1 cellular context compared by ENCODE assay signal in the genomic region with DNA sequence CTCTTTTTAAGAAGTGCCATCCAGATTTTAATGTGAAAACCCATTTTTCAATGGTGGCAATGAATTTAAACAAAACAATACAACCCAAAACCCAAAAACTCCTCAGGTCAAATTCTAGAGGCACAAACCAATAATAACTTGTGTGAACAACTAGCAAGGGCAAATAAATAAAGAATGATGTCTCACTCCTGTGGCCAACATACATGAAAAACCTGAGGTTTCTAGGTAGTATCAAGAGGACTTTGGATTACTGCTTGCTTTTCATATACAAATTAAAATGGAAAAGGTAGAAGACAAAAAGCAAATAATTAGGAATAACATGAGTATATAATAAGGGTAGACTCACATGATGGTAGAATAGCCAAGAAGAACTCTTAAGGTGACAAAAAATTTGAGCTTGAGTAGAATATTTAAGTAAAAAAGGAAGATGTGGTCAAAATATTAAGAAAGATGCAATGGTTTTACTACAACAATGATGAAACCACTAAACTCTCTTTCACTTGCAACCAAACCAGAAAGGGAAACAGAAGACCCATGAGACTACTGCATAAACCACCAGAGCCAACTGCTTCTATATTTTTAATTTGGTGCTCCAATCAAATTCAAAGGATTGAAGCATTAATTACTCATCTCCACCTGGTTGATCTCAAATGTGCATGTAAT.
A peak's percentile ranks its signal among the peaks of the same experiment; 100 is the strongest.
TF ChIP-seq lines count a peak whose summit lies in the region.

No MANE protein-coding gene starts in this region.

TF ChIP-seq in GM12878, 131 proteins besides CTCF, POLR2A, EP300 and RAD21 (continued from another document and continues in another):
- TF ChIP-seq, protein P1, sequence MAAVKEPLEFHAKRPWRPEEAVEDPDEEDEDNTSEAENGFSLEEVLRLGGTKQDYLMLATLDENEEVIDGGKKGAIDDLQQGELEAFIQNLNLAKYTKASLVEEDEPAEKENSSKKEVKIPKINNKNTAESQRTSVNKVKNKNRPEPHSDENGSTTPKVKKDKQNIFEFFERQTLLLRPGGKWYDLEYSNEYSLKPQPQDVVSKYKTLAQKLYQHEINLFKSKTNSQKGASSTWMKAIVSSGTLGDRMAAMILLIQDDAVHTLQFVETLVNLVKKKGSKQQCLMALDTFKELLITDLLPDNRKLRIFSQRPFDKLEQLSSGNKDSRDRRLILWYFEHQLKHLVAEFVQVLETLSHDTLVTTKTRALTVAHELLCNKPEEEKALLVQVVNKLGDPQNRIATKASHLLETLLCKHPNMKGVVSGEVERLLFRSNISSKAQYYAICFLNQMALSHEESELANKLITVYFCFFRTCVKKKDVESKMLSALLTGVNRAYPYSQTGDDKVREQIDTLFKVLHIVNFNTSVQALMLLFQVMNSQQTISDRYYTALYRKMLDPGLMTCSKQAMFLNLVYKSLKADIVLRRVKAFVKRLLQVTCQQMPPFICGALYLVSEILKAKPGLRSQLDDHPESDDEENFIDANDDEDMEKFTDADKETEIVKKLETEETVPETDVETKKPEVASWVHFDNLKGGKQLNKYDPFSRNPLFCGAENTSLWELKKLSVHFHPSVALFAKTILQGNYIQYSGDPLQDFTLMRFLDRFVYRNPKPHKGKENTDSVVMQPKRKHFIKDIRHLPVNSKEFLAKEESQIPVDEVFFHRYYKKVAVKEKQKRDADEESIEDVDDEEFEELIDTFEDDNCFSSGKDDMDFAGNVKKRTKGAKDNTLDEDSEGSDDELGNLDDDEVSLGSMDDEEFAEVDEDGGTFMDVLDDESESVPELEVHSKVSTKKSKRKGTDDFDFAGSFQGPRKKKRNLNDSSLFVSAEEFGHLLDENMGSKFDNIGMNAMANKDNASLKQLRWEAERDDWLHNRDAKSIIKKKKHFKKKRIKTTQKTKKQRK (IDR thresholded peaks at IDR 0.05; ENCODE audit: low read depth, low read length): no peak
- no peak for TF ChIP-seq CEBPB (IDR thresholded peaks at IDR 0.05; ENCODE audit: borderline replicate concordance in 1 of 2, low read depth in 2 of 2, low read length in 2 of 2)
- TF ChIP-seq RB1 (IDR thresholded peaks at IDR 0.05; ENCODE audit: borderline replicate concordance): no peak
- TF ChIP-seq, protein P2, sequence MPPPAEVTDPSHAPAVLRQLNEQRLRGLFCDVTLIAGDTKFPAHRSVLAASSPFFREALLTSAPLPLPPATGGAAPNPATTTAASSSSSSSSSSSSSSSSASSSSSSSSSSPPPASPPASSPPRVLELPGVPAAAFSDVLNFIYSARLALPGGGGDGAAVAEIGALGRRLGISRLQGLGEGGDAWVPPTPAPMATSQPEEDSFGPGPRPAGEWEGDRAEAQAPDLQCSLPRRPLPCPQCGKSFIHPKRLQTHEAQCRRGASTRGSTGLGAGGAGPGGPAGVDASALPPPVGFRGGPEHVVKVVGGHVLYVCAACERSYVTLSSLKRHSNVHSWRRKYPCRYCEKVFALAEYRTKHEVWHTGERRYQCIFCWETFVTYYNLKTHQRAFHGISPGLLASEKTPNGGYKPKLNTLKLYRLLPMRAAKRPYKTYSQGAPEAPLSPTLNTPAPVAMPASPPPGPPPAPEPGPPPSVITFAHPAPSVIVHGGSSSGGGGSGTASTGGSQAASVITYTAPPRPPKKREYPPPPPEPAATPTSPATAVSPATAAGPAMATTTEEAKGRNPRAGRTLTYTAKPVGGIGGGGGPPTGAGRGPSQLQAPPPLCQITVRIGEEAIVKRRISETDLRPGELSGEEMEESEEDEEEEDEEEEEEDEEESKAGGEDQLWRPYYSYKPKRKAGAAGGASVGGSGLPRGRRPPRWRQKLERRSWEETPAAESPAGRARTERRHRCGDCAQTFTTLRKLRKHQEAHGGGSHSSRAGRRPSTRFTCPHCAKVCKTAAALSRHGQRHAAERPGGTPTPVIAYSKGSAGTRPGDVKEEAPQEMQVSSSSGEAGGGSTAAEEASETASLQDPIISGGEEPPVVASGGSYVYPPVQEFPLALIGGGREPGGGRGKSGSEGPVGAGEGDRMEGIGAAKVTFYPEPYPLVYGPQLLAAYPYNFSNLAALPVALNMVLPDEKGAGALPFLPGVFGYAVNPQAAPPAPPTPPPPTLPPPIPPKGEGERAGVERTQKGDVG (CRISPR knock-in tag; IDR thresholded peaks at IDR 0.05): no peak
- peak; percentile 82 for TF ChIP-seq NFIC (IDR thresholded peaks at IDR 0.05; ENCODE audit: low read depth, low read length)
- TF ChIP-seq RAD51 (IDR thresholded peaks at IDR 0.05): peak; percentile 12; the same call in 1 of the 2 replicates
- TF ChIP-seq RCOR1 (conservative IDR thresholded peaks at IDR 0.05; ENCODE audit: low read depth, low read length): no peak
- TF ChIP-seq, protein P3, sequence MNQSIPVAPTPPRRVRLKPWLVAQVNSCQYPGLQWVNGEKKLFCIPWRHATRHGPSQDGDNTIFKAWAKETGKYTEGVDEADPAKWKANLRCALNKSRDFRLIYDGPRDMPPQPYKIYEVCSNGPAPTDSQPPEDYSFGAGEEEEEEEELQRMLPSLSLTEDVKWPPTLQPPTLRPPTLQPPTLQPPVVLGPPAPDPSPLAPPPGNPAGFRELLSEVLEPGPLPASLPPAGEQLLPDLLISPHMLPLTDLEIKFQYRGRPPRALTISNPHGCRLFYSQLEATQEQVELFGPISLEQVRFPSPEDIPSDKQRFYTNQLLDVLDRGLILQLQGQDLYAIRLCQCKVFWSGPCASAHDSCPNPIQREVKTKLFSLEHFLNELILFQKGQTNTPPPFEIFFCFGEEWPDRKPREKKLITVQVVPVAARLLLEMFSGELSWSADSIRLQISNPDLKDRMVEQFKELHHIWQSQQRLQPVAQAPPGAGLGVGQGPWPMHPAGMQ (IDR thresholded peaks at IDR 0.05; ENCODE audit: borderline replicate concordance): no peak
- TF ChIP-seq FOXK2 (IDR thresholded peaks at IDR 0.05): no peak
- TF ChIP-seq SMAD5 (IDR thresholded peaks at IDR 0.05; ENCODE audit: low read depth): no peak
- TF ChIP-seq, protein P4, sequence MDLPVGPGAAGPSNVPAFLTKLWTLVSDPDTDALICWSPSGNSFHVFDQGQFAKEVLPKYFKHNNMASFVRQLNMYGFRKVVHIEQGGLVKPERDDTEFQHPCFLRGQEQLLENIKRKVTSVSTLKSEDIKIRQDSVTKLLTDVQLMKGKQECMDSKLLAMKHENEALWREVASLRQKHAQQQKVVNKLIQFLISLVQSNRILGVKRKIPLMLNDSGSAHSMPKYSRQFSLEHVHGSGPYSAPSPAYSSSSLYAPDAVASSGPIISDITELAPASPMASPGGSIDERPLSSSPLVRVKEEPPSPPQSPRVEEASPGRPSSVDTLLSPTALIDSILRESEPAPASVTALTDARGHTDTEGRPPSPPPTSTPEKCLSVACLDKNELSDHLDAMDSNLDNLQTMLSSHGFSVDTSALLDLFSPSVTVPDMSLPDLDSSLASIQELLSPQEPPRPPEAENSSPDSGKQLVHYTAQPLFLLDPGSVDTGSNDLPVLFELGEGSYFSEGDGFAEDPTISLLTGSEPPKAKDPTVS (IDR thresholded peaks at IDR 0.05; ENCODE audit: low read depth, low read length): no peak
- TF ChIP-seq SPI1 (IDR thresholded peaks at IDR 0.05; ENCODE audit: borderline replicate concordance, insufficient read depth, low read depth, low read length): no peak
- TF ChIP-seq PAX8 (IDR thresholded peaks at IDR 0.05): 0 out of 2 replicates have a peak, but pooled peaks have one; percentile 21
- TF ChIP-seq, protein P5, sequence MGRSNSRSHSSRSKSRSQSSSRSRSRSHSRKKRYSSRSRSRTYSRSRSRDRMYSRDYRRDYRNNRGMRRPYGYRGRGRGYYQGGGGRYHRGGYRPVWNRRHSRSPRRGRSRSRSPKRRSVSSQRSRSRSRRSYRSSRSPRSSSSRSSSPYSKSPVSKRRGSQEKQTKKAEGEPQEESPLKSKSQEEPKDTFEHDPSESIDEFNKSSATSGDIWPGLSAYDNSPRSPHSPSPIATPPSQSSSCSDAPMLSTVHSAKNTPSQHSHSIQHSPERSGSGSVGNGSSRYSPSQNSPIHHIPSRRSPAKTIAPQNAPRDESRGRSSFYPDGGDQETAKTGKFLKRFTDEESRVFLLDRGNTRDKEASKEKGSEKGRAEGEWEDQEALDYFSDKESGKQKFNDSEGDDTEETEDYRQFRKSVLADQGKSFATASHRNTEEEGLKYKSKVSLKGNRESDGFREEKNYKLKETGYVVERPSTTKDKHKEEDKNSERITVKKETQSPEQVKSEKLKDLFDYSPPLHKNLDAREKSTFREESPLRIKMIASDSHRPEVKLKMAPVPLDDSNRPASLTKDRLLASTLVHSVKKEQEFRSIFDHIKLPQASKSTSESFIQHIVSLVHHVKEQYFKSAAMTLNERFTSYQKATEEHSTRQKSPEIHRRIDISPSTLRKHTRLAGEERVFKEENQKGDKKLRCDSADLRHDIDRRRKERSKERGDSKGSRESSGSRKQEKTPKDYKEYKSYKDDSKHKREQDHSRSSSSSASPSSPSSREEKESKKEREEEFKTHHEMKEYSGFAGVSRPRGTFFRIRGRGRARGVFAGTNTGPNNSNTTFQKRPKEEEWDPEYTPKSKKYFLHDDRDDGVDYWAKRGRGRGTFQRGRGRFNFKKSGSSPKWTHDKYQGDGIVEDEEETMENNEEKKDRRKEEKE (IDR thresholded peaks at IDR 0.05): no peak
- no peak for TF ChIP-seq HDAC6 (IDR thresholded peaks at IDR 0.05; ENCODE audit: unreplicated experiment)
- no peak for TF ChIP-seq BACH1 (IDR thresholded peaks at IDR 0.05; ENCODE audit: borderline replicate concordance)
- TF ChIP-seq SIN3A (IDR thresholded peaks at IDR 0.05; ENCODE audit: low read depth, low read length): no peak
- TF ChIP-seq SMC3 (IDR thresholded peaks at IDR 0.05; ENCODE audit: borderline replicate concordance, low read length): no peak
- no peak for TF ChIP-seq IRF4 (IDR thresholded peaks at IDR 0.05; ENCODE audit: low read depth, low read length)
- TF ChIP-seq ZSCAN29 (IDR thresholded peaks at IDR 0.05): no peak
- TF ChIP-seq, protein P6, sequence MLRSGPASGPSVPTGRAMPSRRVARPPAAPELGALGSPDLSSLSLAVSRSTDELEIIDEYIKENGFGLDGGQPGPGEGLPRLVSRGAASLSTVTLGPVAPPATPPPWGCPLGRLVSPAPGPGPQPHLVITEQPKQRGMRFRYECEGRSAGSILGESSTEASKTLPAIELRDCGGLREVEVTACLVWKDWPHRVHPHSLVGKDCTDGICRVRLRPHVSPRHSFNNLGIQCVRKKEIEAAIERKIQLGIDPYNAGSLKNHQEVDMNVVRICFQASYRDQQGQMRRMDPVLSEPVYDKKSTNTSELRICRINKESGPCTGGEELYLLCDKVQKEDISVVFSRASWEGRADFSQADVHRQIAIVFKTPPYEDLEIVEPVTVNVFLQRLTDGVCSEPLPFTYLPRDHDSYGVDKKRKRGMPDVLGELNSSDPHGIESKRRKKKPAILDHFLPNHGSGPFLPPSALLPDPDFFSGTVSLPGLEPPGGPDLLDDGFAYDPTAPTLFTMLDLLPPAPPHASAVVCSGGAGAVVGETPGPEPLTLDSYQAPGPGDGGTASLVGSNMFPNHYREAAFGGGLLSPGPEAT (IDR thresholded peaks at IDR 0.05; ENCODE audit: low read depth): peak; percentile 42; the same call in 1 of the 2 replicates
- peak; percentile 93 for TF ChIP-seq RUNX3 (IDR thresholded peaks at IDR 0.05; ENCODE audit: low read length)
- TF ChIP-seq CREM (IDR thresholded peaks at IDR 0.05; ENCODE audit: low read depth): no peak
- TF ChIP-seq ATF7 (IDR thresholded peaks at IDR 0.05; ENCODE audit: low read depth): peak; percentile 82
- TF ChIP-seq ZNF207 (IDR thresholded peaks at IDR 0.05; ENCODE audit: borderline replicate concordance): no peak
- TF ChIP-seq, protein P7, sequence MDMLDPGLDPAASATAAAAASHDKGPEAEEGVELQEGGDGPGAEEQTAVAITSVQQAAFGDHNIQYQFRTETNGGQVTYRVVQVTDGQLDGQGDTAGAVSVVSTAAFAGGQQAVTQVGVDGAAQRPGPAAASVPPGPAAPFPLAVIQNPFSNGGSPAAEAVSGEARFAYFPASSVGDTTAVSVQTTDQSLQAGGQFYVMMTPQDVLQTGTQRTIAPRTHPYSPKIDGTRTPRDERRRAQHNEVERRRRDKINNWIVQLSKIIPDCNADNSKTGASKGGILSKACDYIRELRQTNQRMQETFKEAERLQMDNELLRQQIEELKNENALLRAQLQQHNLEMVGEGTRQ (IDR thresholded peaks at IDR 0.05; ENCODE audit: borderline replicate concordance, low read depth, low read length): no peak
- TF ChIP-seq MEF2A (IDR thresholded peaks at IDR 0.05; ENCODE audit: insufficient read depth, low read depth, low read length): no peak
- no peak for TF ChIP-seq MYB (IDR thresholded peaks at IDR 0.05; ENCODE audit: borderline replicate concordance, low read depth, low read length)
- TF ChIP-seq ZNF384 (IDR thresholded peaks at IDR 0.05; ENCODE audit: borderline replicate concordance, low read depth, low read length): no peak
- no peak for TF ChIP-seq TARDBP (IDR thresholded peaks at IDR 0.05; ENCODE audit: borderline replicate concordance)
- TF ChIP-seq, protein P8, sequence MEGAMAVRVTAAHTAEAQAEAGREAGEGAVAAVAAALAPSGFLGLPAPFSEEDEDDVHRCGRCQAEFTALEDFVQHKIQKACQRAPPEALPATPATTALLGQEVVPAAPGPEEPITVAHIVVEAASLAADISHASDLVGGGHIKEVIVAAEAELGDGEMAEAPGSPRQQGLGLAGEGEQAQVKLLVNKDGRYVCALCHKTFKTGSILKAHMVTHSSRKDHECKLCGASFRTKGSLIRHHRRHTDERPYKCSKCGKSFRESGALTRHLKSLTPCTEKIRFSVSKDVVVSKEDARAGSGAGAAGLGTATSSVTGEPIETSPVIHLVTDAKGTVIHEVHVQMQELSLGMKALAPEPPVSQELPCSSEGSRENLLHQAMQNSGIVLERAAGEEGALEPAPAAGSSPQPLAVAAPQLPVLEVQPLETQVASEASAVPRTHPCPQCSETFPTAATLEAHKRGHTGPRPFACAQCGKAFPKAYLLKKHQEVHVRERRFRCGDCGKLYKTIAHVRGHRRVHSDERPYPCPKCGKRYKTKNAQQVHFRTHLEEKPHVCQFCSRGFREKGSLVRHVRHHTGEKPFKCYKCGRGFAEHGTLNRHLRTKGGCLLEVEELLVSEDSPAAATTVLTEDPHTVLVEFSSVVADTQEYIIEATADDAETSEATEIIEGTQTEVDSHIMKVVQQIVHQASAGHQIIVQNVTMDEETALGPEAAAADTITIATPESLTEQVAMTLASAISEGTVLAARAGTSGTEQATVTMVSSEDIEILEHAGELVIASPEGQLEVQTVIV (IDR thresholded peaks at IDR 0.05; ENCODE audit: borderline replicate concordance, partially characterized antibody): no peak
- TF ChIP-seq EED (IDR thresholded peaks at IDR 0.05; ENCODE audit: low read depth): no peak
- TF ChIP-seq SIX5 (IDR thresholded peaks at IDR 0.05; ENCODE audit: low read depth, low read length, severe bottlenecking): no peak
- TF ChIP-seq ZNF24 (IDR thresholded peaks at IDR 0.05): no peak
- TF ChIP-seq ZZZ3 (IDR thresholded peaks at IDR 0.05; ENCODE audit: control insufficient read depth, insufficient read length, low read depth): no peak
- TF ChIP-seq, protein P9, sequence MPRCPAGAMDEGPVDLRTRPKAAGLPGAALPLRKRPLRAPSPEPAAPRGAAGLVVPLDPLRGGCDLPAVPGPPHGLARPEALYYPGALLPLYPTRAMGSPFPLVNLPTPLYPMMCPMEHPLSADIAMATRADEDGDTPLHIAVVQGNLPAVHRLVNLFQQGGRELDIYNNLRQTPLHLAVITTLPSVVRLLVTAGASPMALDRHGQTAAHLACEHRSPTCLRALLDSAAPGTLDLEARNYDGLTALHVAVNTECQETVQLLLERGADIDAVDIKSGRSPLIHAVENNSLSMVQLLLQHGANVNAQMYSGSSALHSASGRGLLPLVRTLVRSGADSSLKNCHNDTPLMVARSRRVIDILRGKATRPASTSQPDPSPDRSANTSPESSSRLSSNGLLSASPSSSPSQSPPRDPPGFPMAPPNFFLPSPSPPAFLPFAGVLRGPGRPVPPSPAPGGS (IDR thresholded peaks at IDR 0.05; ENCODE audit: borderline replicate concordance, insufficient read depth, low read depth, low read length, poor library complexity, severe bottlenecking): no peak
- TF ChIP-seq CREB1 (IDR thresholded peaks at IDR 0.05; ENCODE audit: low read depth): 0 out of 2 replicates have a peak, but pooled peaks have one; percentile 8
- TF ChIP-seq POU2F2 (IDR thresholded peaks at IDR 0.05; ENCODE audit: borderline replicate concordance, low read depth, low read length): no peak
- TF ChIP-seq CBX3 (IDR thresholded peaks at IDR 0.05; ENCODE audit: borderline replicate concordance, low read depth): no peak
